Comparison of ENCODE assay signal across 10 cellular contexts in the genomic region with DNA sequence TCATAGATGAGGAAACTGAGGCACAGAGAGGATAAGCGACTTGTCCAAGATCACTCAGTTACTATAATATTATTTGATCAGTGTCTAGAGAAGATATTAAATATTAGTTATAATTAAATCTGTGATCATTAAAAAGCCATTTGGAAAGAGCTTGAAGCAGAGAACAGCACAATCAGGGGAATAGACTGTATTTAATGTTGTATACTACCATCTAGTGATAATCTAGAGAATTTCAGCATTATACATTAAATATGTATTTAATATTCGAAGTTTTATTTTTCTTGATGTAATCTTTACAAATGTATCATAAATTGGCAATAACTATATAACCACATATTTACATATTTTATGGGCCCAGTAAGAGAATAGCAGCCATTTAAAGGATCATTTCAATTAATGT. TPM values are rescaled to one million over a fixed set of nuclear protein-coding genes. Genes with fewer than 3 reads are reported as not detected.
DNase-seq lines count a peak whose midpoint lies in the region; ATAC-seq and TF ChIP-seq lines count a peak whose summit lies in the region.
"Had no signal": no experiment of that assay in that cellular context is flagged by ENCODE, and none has a peak within 500 bp of the region (broad histone marks: within the 10 kb centered on the region; RNA-seq: fewer than 3 reads in every experiment).

No MANE protein-coding gene starts in this region.

- no peak overlapping the region for H3K27ac ChIP-seq in tibial nerve
- H3K27ac ChIP-seq: epithelial cell of prostate had no signal

- no peaks in the 10 kb centered on the region for H3K9me3 Mint-ChIP-seq in activated CD4-positive, alpha-beta T cell treated with anti-CD3 and anti-CD28 coated beads, Interleukin-2, amount 10 ng/mL, durations not matched to agents 24 days and 14 days

- WGBS in tibial nerve, 2 donors = 42 to 45% methylated on average over 2 of the region's 2 CpGs

- peaks cover 3% of the 10 kb centered on the region for H3K4me1 Mint-ChIP-seq in activated CD4-positive, alpha-beta T cell treated with anti-CD3 and anti-CD28 coated beads, Interleukin-2, amount 10 ng/mL, durations not matched to agents 24 days and 14 days

- ATAC-seq in GM21825 (IDR thresholded peaks at IDR 0.05; ENCODE audit: unreplicated experiment) = peak; percentile 50

- TF ChIP-seq CTCF in epithelial cell of esophagus (IDR thresholded peaks at IDR 0.05; ENCODE audit: insufficient read depth, low read depth, low read length, missing control alignments) (peak; percentile 34), tibial nerve (IDR thresholded peaks at IDR 0.05) (peak; percentile 21 to 51 (median 34))

- DNase-seq in DMS153 treated with DMSO at 0.1 percent for 48 hours (lab: John Stamatoyannopoulos, UW; ENCODE audit: unreplicated experiment) (peak; percentile 41), NCI-H748 treated with DMSO at 0.1 percent for 48 hours (lab: John Stamatoyannopoulos, UW) (peak; percentile 18), epithelial cell of esophagus (ENCODE audit: low read depth) (peak; percentile 37), tibial nerve (ENCODE audit: low spot score in 2 of 2) (no peak), GF-D8 (lab: John Stamatoyannopoulos, UW) (no peak)
- DNase-seq in activated CD4-positive, alpha-beta T cell treated with anti-CD3 and anti-CD28 coated beads, Interleukin-2, amount 10 ng/mL, durations not matched to agents 24 days and 14 days = no peak
- no peak for DNase-seq in stimulated activated CD4-positive, alpha-beta T cell treated with anti-CD3 and anti-CD28 coated beads, Interleukin-12 subunit alpha, Interleukin-12 subunit beta, amount 100 ng/mL, for 4 hours

- TF ChIP-seq POLR2A in tibial nerve (IDR thresholded peaks at IDR 0.05) = no peak

- H3K4me3 ChIP-seq in epithelial cell of esophagus (ENCODE audit: low read length) (no peak overlapping the region), tibial nerve (no peak overlapping the region)

- TF ChIP-seq EP300 in tibial nerve (IDR thresholded peaks at IDR 0.05) = no peak

- H3K4me3 Mint-ChIP-seq in activated CD4-positive, alpha-beta T cell treated with anti-CD3 and anti-CD28 coated beads, Interleukin-2, amount 10 ng/mL, durations not matched to agents 24 days and 14 days = no peak overlapping the region

- no peaks in the 10 kb centered on the region for H3K36me3 Mint-ChIP-seq in activated CD4-positive, alpha-beta T cell treated with anti-CD3 and anti-CD28 coated beads, Interleukin-2, amount 10 ng/mL, durations not matched to agents 24 days and 14 days (ENCODE audit: low read depth)

- H3K27me3 ChIP-seq in tibial nerve = no peaks in the 10 kb centered on the region

- intact Hi-C loops in activated CD4-positive, alpha-beta T cell treated with anti-CD3 and anti-CD28 coated beads, Interleukin-2, amount 10 ng/mL, durations not matched to agents 24 days and 14 days (cut with micrococcal nuclease) = loop anchor here (1.0 to 2.0 kb wide), 4 partner anchors 23 to 352 kb away; no protein-coding TSS in a partner anchor

- H3K27ac Mint-ChIP-seq in activated CD4-positive, alpha-beta T cell treated with anti-CD3 and anti-CD28 coated beads, Interleukin-2, amount 10 ng/mL, durations not matched to agents 24 days and 14 days = no peak overlapping the region

- no peaks in the 10 kb centered on the region for H3K36me3 ChIP-seq in tibial nerve

- no peaks in the 10 kb centered on the region for H3K9me3 ChIP-seq in tibial nerve

- H3K27me3 Mint-ChIP-seq in activated CD4-positive, alpha-beta T cell treated with anti-CD3 and anti-CD28 coated beads, Interleukin-2, amount 10 ng/mL, durations not matched to agents 24 days and 14 days = peaks cover 26% of the 10 kb centered on the region

- H3K4me1 ChIP-seq in tibial nerve = no peaks in the 10 kb centered on the region

RNA-seq across cellular contexts. Expression of a gene that starts 37.7 kb away (rescaled TPM):
- not detected for total RNA-seq in tibial nerve
- total RNA-seq in activated CD4-positive, alpha-beta T cell treated with anti-CD3 and anti-CD28 coated beads, Interleukin-2, amount 10 ng/mL, durations not matched to agents 24 days and 14 days = not detected in 2 replicates
- total RNA-seq: HT1080 had no signal

Comparison
In these comparisons a context has a peak if more than half of its experiments do, and no peak if none do; other contexts are left out.
1. DNase-seq: peak in DMS153 treated with DMSO at 0.1 percent for 48 hours (single experiment), NCI-H748 treated with DMSO at 0.1 percent for 48 hours (single experiment) and epithelial cell of esophagus (single experiment); none in tibial nerve (0 of 2), activated CD4-positive, alpha-beta T cell treated with anti-CD3 and anti-CD28 coated beads, Interleukin-2, amount 10 ng/mL, durations not matched to agents 24 days and 14 days (single experiment), GF-D8 (single experiment) and stimulated activated CD4-positive, alpha-beta T cell treated with anti-CD3 and anti-CD28 coated beads, Interleukin-12 subunit alpha, Interleukin-12 subunit beta, amount 100 ng/mL, for 4 hours (single experiment).